Comparison of ENCODE assay signal across 8 cellular contexts in the genomic region with DNA sequence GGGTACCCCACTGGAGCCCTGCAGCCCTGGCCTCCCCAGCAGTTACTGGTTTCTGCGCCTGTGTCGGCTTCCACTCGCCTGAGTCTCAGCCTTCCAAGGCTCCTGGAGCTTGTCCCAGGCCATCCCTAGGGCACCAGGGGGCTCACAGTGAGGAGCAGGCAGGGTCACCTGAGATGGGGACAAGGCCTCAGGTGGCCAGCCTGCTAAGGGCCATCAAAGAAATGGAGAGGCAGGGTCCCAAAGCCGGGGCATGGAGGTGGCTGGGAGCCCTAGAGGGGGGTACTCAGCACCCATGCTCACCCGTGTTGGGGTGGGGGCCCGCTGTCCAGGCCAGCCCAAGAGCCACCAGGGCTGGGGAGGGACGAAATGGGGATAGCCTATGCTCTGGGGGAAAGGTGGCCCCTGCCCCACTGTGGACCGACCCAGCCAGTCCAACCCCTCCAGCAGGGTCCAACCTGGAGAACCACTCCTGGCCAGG. TPM values are rescaled to one million over a fixed set of nuclear protein-coding genes. Genes with fewer than 3 reads are reported as not detected.
A peak's percentile ranks its signal among the peaks of the same experiment; 100 is the strongest.
DNase-seq lines count a peak whose midpoint lies in the region; ATAC-seq and TF ChIP-seq lines count a peak whose summit lies in the region.

No MANE protein-coding gene starts in this region.

- H2BK12ac ChIP-seq in H9 (ENCODE audit: insufficient read length, low read depth, low read length), result no peak overlapping the region

- peak overlapping the region; percentile 53 for H3K9ac ChIP-seq in H9 (ENCODE audit: extremely low read depth, insufficient read length, low read length)
- peak overlapping the region; percentile 59 to 81 (median 65) for H3K9ac ChIP-seq in skeletal muscle tissue (ENCODE audit: low read depth in 1 of 3, low read length in 3 of 3)

- no peak overlapping the region for H4K8ac ChIP-seq in H9 (replicated peaks; ENCODE audit: insufficient read length, low read depth, low read length)

- H3K4me3 ChIP-seq in right atrium auricular region, result peak overlapping the region; percentile 72 to 81
- H3K4me3 ChIP-seq in skeletal muscle tissue (ENCODE audit: low read length in 3 of 3), result peak overlapping the region; percentile 59 to 66 (median 65)

- H3K27ac ChIP-seq in H9 (ENCODE audit: insufficient read length, low read depth, low read length), result no peak overlapping the region
- peak overlapping the region in 1 of 2 donors; percentile 90 for H3K27ac ChIP-seq in right atrium auricular region
- no peak overlapping the region for H3K27ac ChIP-seq in skeletal muscle tissue (ENCODE audit: low read depth, low read length)

- H3K4me1 ChIP-seq in H9 (ENCODE audit: insufficient read depth, low read length) (no peaks in the 10 kb centered on the region), right atrium auricular region (peaks cover 0 to 42% of the 10 kb centered on the region in 2 donors), skeletal muscle tissue (ENCODE audit: control insufficient read depth in 3 of 3, insufficient read depth in 3 of 3, low read length in 3 of 3) (peaks cover 26 to 39% (median 35%) of the 10 kb centered on the region in 3 donors)

- H3K4me1 Mint-ChIP-seq in H9 (peaks cover 17 to 34% of the 10 kb centered on the region in 2 experiments), activated B cell treated with CpG ODN at 0.5 μM for 24 hours (peaks cover 13% of the 10 kb centered on the region)

- H4K20me1 ChIP-seq in H9 (ENCODE audit: control insufficient read depth, insufficient read depth, insufficient read length), result no peaks in the 10 kb centered on the region

- POLR2A ChIA-PET in activated B cell treated with CpG ODN at 0.5 μM for 24 hours (lab: Charles Lee), result interaction anchor here (3.5 kb wide), 1 partner anchor 10 kb away, joined by 24 read pairs; no protein-coding TSS in a partner anchor

- H3K27ac Mint-ChIP-seq in H9 (0 out of 7 replicates have a peak overlapping the region, but pooled peaks of 1 of the 3 experiments have one; percentile 40), activated B cell treated with CpG ODN at 0.5 μM for 24 hours (no peak overlapping the region)

- TF ChIP-seq CTCF in H9 (conservative IDR thresholded peaks at IDR 0.05), result no peak
- TF ChIP-seq CTCF in activated B cell treated with CpG ODN at 0.5 μM for 24 hours (IDR thresholded peaks at IDR 0.05), result no peak
- TF ChIP-seq CTCF in right atrium auricular region (IDR thresholded peaks at IDR 0.05), result no peak

- H4K5ac ChIP-seq in H9 (ENCODE audit: insufficient read length, low read depth, low read length), result no peak overlapping the region

- H2BK15ac ChIP-seq in H9 (ENCODE audit: low read depth, low read length), result no peak overlapping the region

- peaks cover 10% of the 10 kb centered on the region for H3K79me1 ChIP-seq in H9 (ENCODE audit: insufficient read depth, low read depth, low read length, poor library complexity, severe bottlenecking)

- H3T11ph ChIP-seq in H9 (ENCODE audit: low read length), result no peak overlapping the region

- H3K79me2 ChIP-seq in H9 (ENCODE audit: insufficient read depth, low read length), result peaks cover 20% of the 10 kb centered on the region; the same call in 1 of the 2 replicates

- CTCF ChIA-PET in activated B cell treated with CpG ODN at 0.5 μM for 24 hours (lab: Charles Lee), result no interaction called here

- H3K4me2 ChIP-seq in H9 (ENCODE audit: insufficient read depth, insufficient read length, low read length), result peak overlapping the region; percentile 73

- H3K23me2 ChIP-seq in H9 (ENCODE audit: insufficient read length, low read depth, low read length, poor library complexity, severe bottlenecking), result peaks cover 14% of the 10 kb centered on the region

- no peak overlapping the region for H4K91ac ChIP-seq in H9 (ENCODE audit: insufficient read length, low read depth, low read length)

- ATAC-seq in activated B cell treated with CpG ODN at 0.5 μM for 24 hours (ENCODE audit: low read depth) (no peak), GM19395 (IDR thresholded peaks at IDR 0.05; ENCODE audit: unreplicated experiment) (no peak)

- no peak overlapping the region for H3K18ac ChIP-seq in H9 (ENCODE audit: insufficient read length, low read depth, low read length)

- no peak overlapping the region for H3K23ac ChIP-seq in H9 (ENCODE audit: insufficient read length, low read depth, low read length)

- no peak overlapping the region for H2AFZ ChIP-seq in H9 (ENCODE audit: low read length)

- peaks cover 43% of the 10 kb centered on the region for H3K36me3 ChIP-seq in right atrium auricular region
- peaks cover 17 to 23% (median 22%) of the 10 kb centered on the region in 3 donors for H3K36me3 ChIP-seq in skeletal muscle tissue (ENCODE audit: control insufficient read depth in 3 of 3, insufficient read depth in 3 of 3, low read length in 3 of 3)

- H3K9me3 ChIP-seq in H9 (ENCODE audit: control insufficient read depth, low read depth, low read length) (no peaks in the 10 kb centered on the region), right atrium auricular region (no peaks in the 10 kb centered on the region), skeletal muscle tissue (ENCODE audit: control insufficient read depth in 3 of 3, low read length in 3 of 3) (no peaks in the 10 kb centered on the region)

- no peak overlapping the region for H2BK120ac ChIP-seq in H9 (ENCODE audit: low read depth, low read length, poor library complexity, severe bottlenecking)

- H2BK20ac ChIP-seq in H9 (ENCODE audit: low read depth, low read length, poor library complexity, severe bottlenecking), result no peak overlapping the region

- H3K27me3 ChIP-seq in H9 (ENCODE audit: insufficient read depth, low read length) (no peaks in the 10 kb centered on the region), right atrium auricular region (no peaks in the 10 kb centered on the region), skeletal muscle tissue (ENCODE audit: control insufficient read depth in 3 of 3, insufficient read depth in 3 of 3, low read length in 3 of 3) (no peaks in the 10 kb centered on the region)

- H3K9me3 Mint-ChIP-seq in H9 (no peaks in the 10 kb centered on the region), activated B cell treated with CpG ODN at 0.5 μM for 24 hours (no peaks in the 10 kb centered on the region)

- H3K4ac ChIP-seq in H9 (ENCODE audit: low read depth, low read length), result no peak overlapping the region

- DNase-seq in H9 (no peak), activated B cell treated with CpG ODN at 0.5 μM for 24 hours (no peak), right atrium auricular region (ENCODE audit: low spot score) (no peak), NOMO-1 (lab: John Stamatoyannopoulos, UW; ENCODE audit: unreplicated experiment in 2 of 2) (no peak), KG1 (lab: John Stamatoyannopoulos, UW) (no peak), NCI-H128 (lab: John Stamatoyannopoulos, UW; ENCODE audit: unreplicated experiment) (no peak)

- H3K36me3 Mint-ChIP-seq in H9 (ENCODE audit: insufficient read depth in 1 of 3, low read depth in 3 of 3) (peaks cover 10 to 34% (median 32%) of the 10 kb centered on the region in 3 experiments; a peak in 6 of 7 replicates), activated B cell treated with CpG ODN at 0.5 μM for 24 hours (ENCODE audit: low read depth) (peaks cover 14% of the 10 kb centered on the region)

- no peak overlapping the region for H2AK5ac ChIP-seq in H9 (ENCODE audit: insufficient read length, low read length)

- intact Hi-C loops in activated B cell treated with CpG ODN at 0.5 μM for 24 hours (cut with micrococcal nuclease), result loop anchor here (5.0 to 10.0 kb wide), 4 partner anchors 134 to 656 kb away; a partner anchor contains a TSS

- no CpG with 5 or more reads among the region's 8 CpGs for WGBS in H9 (ENCODE audit: extremely low coverage, insufficient read length, low lambda C conversion rate)

- H3K56ac ChIP-seq in H9 (ENCODE audit: insufficient read length, low read depth, low read length), result no peak overlapping the region

- no peak overlapping the region for H2BK5ac ChIP-seq in H9 (ENCODE audit: insufficient read length, low read length)

- peak overlapping the region; percentile 74 to 82 for H3K4me3 Mint-ChIP-seq in H9
- peak overlapping the region; percentile 73 for H3K4me3 Mint-ChIP-seq in activated B cell treated with CpG ODN at 0.5 μM for 24 hours

- H3K27me3 Mint-ChIP-seq in H9 (ENCODE audit: low read depth), result no peaks in the 10 kb centered on the region
- no peaks in the 10 kb centered on the region for H3K27me3 Mint-ChIP-seq in activated B cell treated with CpG ODN at 0.5 μM for 24 hours

- 0 out of 2 replicates have a peak overlapping the region, but pooled peaks have one; percentile 1 for H3K14ac ChIP-seq in H9 (ENCODE audit: insufficient read depth, low read length)

RNA-seq across cellular contexts. Expression of a gene that starts 1.3 kb away (rescaled TPM):
- total RNA-seq in H9 (2021) (420 and 433 TPM in 2 replicates), activated B cell treated with CpG ODN at 0.5 μM for 24 hours (104 and 121 TPM in 2 replicates), right atrium auricular region (10 to 100 TPM; 13.8 to 46.4 TPM), skeletal muscle tissue (26.1 TPM)

RNA-seq across cellular contexts. Expression of a gene that starts 31.1 kb away (rescaled TPM):
- total RNA-seq in H9 (2021) (103 and 104 TPM in 2 replicates), activated B cell treated with CpG ODN at 0.5 μM for 24 hours (127 and 134 TPM in 2 replicates), right atrium auricular region (10 to 100 TPM; 33.3 to 45.7 TPM), skeletal muscle tissue (24.5 TPM)

RNA-seq across cellular contexts. Expression of a gene that starts 45.0 kb away (rescaled TPM):
- total RNA-seq in H9 (2021) (164 TPM in 2 replicates), activated B cell treated with CpG ODN at 0.5 μM for 24 hours (88.7 and 94.7 TPM in 2 replicates), right atrium auricular region (10 to 100 TPM; 79.5 to 90.8 TPM), skeletal muscle tissue (64.7 TPM)

RNA-seq across cellular contexts. Expression of a gene that starts 45.1 kb away (rescaled TPM):
- total RNA-seq in H9 (2021) (34.0 and 36.5 TPM in 2 replicates), activated B cell treated with CpG ODN at 0.5 μM for 24 hours (17.7 and 18.7 TPM in 2 replicates), right atrium auricular region (10 to 100 TPM; 21.4 to 25.3 TPM), skeletal muscle tissue (16.7 TPM)

RNA-seq across cellular contexts. Expression of a gene that starts 59.3 kb away (rescaled TPM):
- total RNA-seq in H9 (2021), result 90.6 and 93.6 TPM in 2 replicates
- 84.3 and 85.2 TPM in 2 replicates for total RNA-seq in activated B cell treated with CpG ODN at 0.5 μM for 24 hours
- 100 to 1,000 TPM; 169 to 213 TPM for total RNA-seq in right atrium auricular region
- 20.4 TPM for total RNA-seq in skeletal muscle tissue
